9 cellular contexts compared by ENCODE assay signal in genomic region chr17:69609495-69610315, GRCh38.
DNase-seq lines count a peak whose midpoint lies in the region; ATAC-seq and TF ChIP-seq lines count a peak whose summit lies in the region.
"Had no signal": no experiment of that assay in that cellular context is flagged by ENCODE, and none has a peak within 500 bp of the region (broad histone marks: within the 10 kb centered on the region; RNA-seq: fewer than 3 reads in every experiment).

No MANE protein-coding gene starts in this region.

- peak overlapping the region; percentile 67 for H3K4me2 ChIP-seq in SU-DHL-6 (ENCODE audit: low read depth, low read length, poor library complexity, severe bottlenecking)

- CTCF ChIA-PET in AG04450 (lab: Charles Lee), result interaction anchor here (0.5 to 5.2 kb wide), 48 partner anchors 10 to 943 kb away, joined by 3 to 103 read pairs (median 5); partner anchors contain the start of gene KCNJ2
- CTCF ChIA-PET in activated CD8-positive, alpha-beta memory T cell treated with anti-CD3 and anti-CD28 coated beads, Interleukin-2, amount 10 ng/mL, durations not matched to agents 7 days and 5 days (lab: Charles Lee), result interaction anchor here (1.1 to 3.5 kb wide), 4 partner anchors 12 to 535 kb away, joined by 3 to 15 read pairs (median 4); no protein-coding TSS in a partner anchor

- H3K27me3 Mint-ChIP-seq in activated CD8-positive, alpha-beta memory T cell treated with anti-CD3 and anti-CD28 coated beads, Interleukin-2, amount 10 ng/mL, durations not matched to agents 7 days and 5 days, result no peaks in the 10 kb centered on the region

- H3K27ac ChIP-seq in AG04450 (ENCODE audit: low read depth, low read length), result peak overlapping the region; percentile 85
- H3K27ac ChIP-seq in SU-DHL-6 (ENCODE audit: low read depth, low read length), result peak overlapping the region; percentile 98
- H3K27ac ChIP-seq in upper lobe of right lung, result peak overlapping the region; percentile 44

- H3K4me1 Mint-ChIP-seq in activated CD8-positive, alpha-beta memory T cell treated with anti-CD3 and anti-CD28 coated beads, Interleukin-2, amount 10 ng/mL, durations not matched to agents 7 days and 5 days, result peaks cover 18% of the 10 kb centered on the region

- peaks cover 3% of the 10 kb centered on the region for H3K9me3 Mint-ChIP-seq in activated CD8-positive, alpha-beta memory T cell treated with anti-CD3 and anti-CD28 coated beads, Interleukin-2, amount 10 ng/mL, durations not matched to agents 7 days and 5 days (ENCODE audit: low read depth)
- H3K9me3 Mint-ChIP-seq: stimulated activated naive CD8-positive, alpha-beta T cell treated with anti-CD3 and anti-CD28 coated beads, Interleukin-15, Interleukin-2, amounts not matched to agents 100 ng/mL and 50 ng/mL, for 24 hours had no signal

- H4K20me1 ChIP-seq in SU-DHL-6 (ENCODE audit: low read depth, low read length), result no peaks in the 10 kb centered on the region

- H3K36me3 Mint-ChIP-seq in activated CD8-positive, alpha-beta memory T cell treated with anti-CD3 and anti-CD28 coated beads, Interleukin-2, amount 10 ng/mL, durations not matched to agents 7 days and 5 days, result no peaks in the 10 kb centered on the region

- H3K27me3 ChIP-seq in AG04450 (ENCODE audit: control insufficient read depth, insufficient read depth, low read length) (no peaks in the 10 kb centered on the region), SU-DHL-6 (ENCODE audit: low read length) (no peaks in the 10 kb centered on the region), upper lobe of right lung (no peaks in the 10 kb centered on the region)

- H3K4me3 ChIP-seq in AG04450 (ENCODE audit: low read depth, low read length) (no peak overlapping the region), SU-DHL-6 (ENCODE audit: insufficient read depth, low read length, poor library complexity, severe bottlenecking) (no peak overlapping the region), upper lobe of right lung (no peak overlapping the region)

- no peaks in the 10 kb centered on the region for H3K9me2 ChIP-seq in SU-DHL-6 (replicated peaks; ENCODE audit: insufficient read depth, low read length)

- no peaks in the 10 kb centered on the region for H3K79me2 ChIP-seq in SU-DHL-6 (ENCODE audit: insufficient read depth, low read length)

- peaks cover 18% of the 10 kb centered on the region for H3K4me1 ChIP-seq in upper lobe of right lung

- no peak overlapping the region for H3K4me3 Mint-ChIP-seq in activated CD8-positive, alpha-beta memory T cell treated with anti-CD3 and anti-CD28 coated beads, Interleukin-2, amount 10 ng/mL, durations not matched to agents 7 days and 5 days
- H3K4me3 Mint-ChIP-seq: stimulated activated naive CD8-positive, alpha-beta T cell treated with anti-CD3 and anti-CD28 coated beads, Interleukin-15, Interleukin-2, amounts not matched to agents 100 ng/mL and 50 ng/mL, for 24 hours had no signal

- no peaks in the 10 kb centered on the region for H3K36me3 ChIP-seq in SU-DHL-6 (ENCODE audit: low read length)
- no peaks in the 10 kb centered on the region for H3K36me3 ChIP-seq in upper lobe of right lung

- intact Hi-C loops in left ventricle myocardium superior (cut with micrococcal nuclease), result loop anchor here (10.0 kb wide), 1 partner anchor 535 kb away; no protein-coding TSS in a partner anchor
- intact Hi-C loops in upper lobe of right lung (cut with DNase I), result no loop called here

- H3K9me3 ChIP-seq in AG04450 (ENCODE audit: control insufficient read depth, insufficient read depth, low read length) (no peaks in the 10 kb centered on the region), SU-DHL-6 (ENCODE audit: insufficient read depth, low read length) (no peaks in the 10 kb centered on the region), upper lobe of right lung (no peaks in the 10 kb centered on the region)

- peak overlapping the region; percentile 70 for H3K9ac ChIP-seq in SU-DHL-6 (ENCODE audit: low read length)

- TF ChIP-seq CTCF in AG04450 (IDR thresholded peaks at IDR 0.05; ENCODE audit: low read depth, low read length) (peak; percentile 79), SU-DHL-6 (IDR thresholded peaks at IDR 0.05; ENCODE audit: insufficient read depth, low read length, poor library complexity, severe bottlenecking) (peak; percentile 80), upper lobe of right lung (IDR thresholded peaks at IDR 0.05) (peak; percentile 60)

- POLR2A ChIA-PET in AG04450 (lab: Yijun Ruan, JAX), result interaction anchor here (0.5 to 3.1 kb wide), 10 partner anchors 16 to 559 kb away, joined by 3 to 32 read pairs (median 8); partner anchors contain the start of gene KCNJ2

- ATAC-seq in left ventricle myocardium superior, result peak; percentile 64
- ATAC-seq in upper lobe of right lung, result peak; percentile 49
- ATAC-seq in activated CD8-positive, alpha-beta memory T cell treated with anti-CD3 and anti-CD28 coated beads, Interleukin-2, amount 10 ng/mL, durations not matched to agents 7 days and 5 days, result no peak

- peak overlapping the region; percentile 1 for H2AFZ ChIP-seq in SU-DHL-6 (ENCODE audit: low read depth, low read length, severe bottlenecking)

- peaks cover 28% of the 10 kb centered on the region for H3F3A ChIP-seq in SU-DHL-6 (ENCODE audit: insufficient read depth)

- H3K27ac Mint-ChIP-seq in activated CD8-positive, alpha-beta memory T cell treated with anti-CD3 and anti-CD28 coated beads, Interleukin-2, amount 10 ng/mL, durations not matched to agents 7 days and 5 days, result no peak overlapping the region
- H3K27ac Mint-ChIP-seq: stimulated activated naive CD8-positive, alpha-beta T cell treated with anti-CD3 and anti-CD28 coated beads, Interleukin-15, Interleukin-2, amounts not matched to agents 100 ng/mL and 50 ng/mL, for 24 hours had no signal

- DNase-seq in AG04450 (ENCODE audit: low read depth, low spot score) (no peak), HCEC 1CT (peak; percentile 56), left ventricle myocardium superior (no peak), upper lobe of right lung (no peak), CD1c-positive myeloid dendritic cell (ENCODE audit: extremely low spot score) (no peak)
- DNase-seq in effector CD4-positive, alpha-beta T cell, result no peak
- DNase-seq in activated CD8-positive, alpha-beta memory T cell treated with anti-CD3 and anti-CD28 coated beads, Interleukin-2, amount 10 ng/mL, durations not matched to agents 7 days and 5 days, result no peak

Comparison
In these comparisons a context has a peak if more than half of its experiments do, and no peak if none do; other contexts are left out.
1. H3K27ac ChIP-seq: peak in every context shown above with its lines; median percentile 98 in SU-DHL-6; 85 in AG04450; 44 in upper lobe of right lung.